ENCODE assay signal across 29 cellular contexts in genomic region chr18:34242739-34243138, GRCh38. TPM values are rescaled to one million over a fixed set of nuclear protein-coding genes. Genes with fewer than 3 reads are reported as not detected.
"Had no signal": no experiment of that assay in that cellular context is flagged by ENCODE, and none has a peak within 500 bp of the region (broad histone marks: within the 10 kb centered on the region; RNA-seq: fewer than 3 reads in every experiment).

No MANE protein-coding gene starts in this region.

- H3K79me2 ChIP-seq: parathyroid adenoma had no signal

- H3K4me3 ChIP-seq: neural progenitor cell, ovary, psoas muscle, skin epidermis, smooth muscle cell, spleen, suprapubic skin, testis, tibial artery, transverse colon, upper lobe of right lung, uterus had no signal

- H3K9ac ChIP-seq: neural progenitor cell, parathyroid adenoma had no signal

- H3K4me2 ChIP-seq: neural progenitor cell, smooth muscle cell had no signal

- H2AFZ ChIP-seq: neural progenitor cell, parathyroid adenoma had no signal

- H3K27me3 ChIP-seq: neural progenitor cell, ovary, spleen, suprapubic skin, testis, tibial artery, transverse colon, upper lobe of right lung, uterus had no signal

- H3K36me3 ChIP-seq: neural progenitor cell, ovary, spleen, suprapubic skin, tibial artery, transverse colon, upper lobe of right lung, uterus had no signal

- H3K27ac ChIP-seq: neural progenitor cell, ovary, parathyroid adenoma, psoas muscle, skin epidermis, spleen, suprapubic skin, testis, tibial artery, transverse colon, upper lobe of right lung, uterus had no signal

- H3K9me3 ChIP-seq: ovary, testis, transverse colon, upper lobe of right lung, uterus had no signal

- H3K4me1 ChIP-seq: neural progenitor cell, parathyroid adenoma, psoas muscle, spleen, suprapubic skin, testis, tibial artery, transverse colon, upper lobe of right lung, uterus had no signal

- DNase-seq: natural killer cell; occipital lobe; ovary; posterior cingulate gyrus; psoas muscle; right cardiac atrium; spleen; stimulated activated CD4-positive, alpha-beta T cell treated with anti-CD3 and anti-CD28 coated beads, Interleukin-12 subunit alpha, Interleukin-12 subunit beta, amount 100 ng/mL, for 4 hours; stimulated activated CD4-positive, alpha-beta T cell treated with anti-CD3 and anti-CD28 coated beads, Interleukin-1b, Interleukin-23, amount 100 ng/mL, for 48 hours; stimulated activated CD4-positive, alpha-beta T cell treated with anti-CD3 and anti-CD28 coated beads, Interleukin-4, amount 100 ng/mL, for 1 hour; stimulated activated CD4-positive, alpha-beta T cell treated with anti-CD3 and anti-CD28 coated beads, Interleukin-4, amount 100 ng/mL, for 4 hours; stimulated activated CD8-positive, alpha-beta memory T cell treated with anti-CD3 and anti-CD28 coated beads, Interleukin-4, amount 100 ng/mL, for 48 hours; stimulated activated naive CD4-positive, alpha-beta T cell; stimulated activated naive CD8-positive, alpha-beta T cell treated with anti-CD3 and anti-CD28 coated beads, Interleukin-15, amount 100 ng/mL, for 72 hours; stimulated activated naive CD8-positive, alpha-beta T cell treated with anti-CD3 and anti-CD28 coated beads, Interleukin-15, Interleukin-2, amounts not matched to agents 100 U/mL and 50 U/mL, for 24 hours; substantia nigra; testis; tibial artery; transverse colon; upper lobe of right lung; uterus had no signal

- ATAC-seq: natural killer cell; psoas muscle; right cardiac atrium; sciatic nerve; stimulated activated memory B cell treated with anti-CD40 and anti-IgM and Interleukin-4, amounts not matched to agents 10 μg/mL and 1 μg/mL and 100 μg/mL, for 72 hours; stimulated activated naive CD8-positive, alpha-beta T cell treated with anti-CD3 and anti-CD28 coated beads, Interleukin-15, amount 100 ng/mL, for 72 hours; stimulated activated naive CD8-positive, alpha-beta T cell treated with anti-CD3 and anti-CD28 coated beads, Interleukin-15, Interleukin-2, amounts not matched to agents 100 U/mL and 50 U/mL, for 24 hours; upper lobe of right lung had no signal

RNA-seq across cellular contexts. Expression of gene NOL4, which starts 18.0 kb away (rescaled TPM):
- total RNA-seq: natural killer cell, osteoblast, psoas muscle, smooth muscle cell, upper lobe of right lung had no signal
- polyA plus RNA-seq: smooth muscle cell had no signal
